ENCODE assay signal across 1 cellular context in genomic region chr9:101398930-101399640, GRCh38.
A peak's percentile ranks its signal among the peaks of the same experiment; 100 is the strongest.
TF ChIP-seq lines count a peak whose summit lies in the region.

No MANE protein-coding gene starts in this region.

TF ChIP-seq in K562, 482 proteins besides CTCF, POLR2A, EP300 and RAD21 (continued from another document):
- TF ChIP-seq ZBTB40 (IDR thresholded peaks at IDR 0.05) (no peak), ZBTB40 (CRISPR knock-in tag; IDR thresholded peaks at IDR 0.05) (no peak), PHF8 (IDR thresholded peaks at IDR 0.05; ENCODE audit: borderline replicate concordance, low read length) (peak; percentile 68; the same call in 1 of the 2 replicates), ZBTB7A (IDR thresholded peaks at IDR 0.05; ENCODE audit: borderline replicate concordance, control insufficient read depth, low read depth, low read length) (peak; percentile 35; the same call in 1 of the 2 replicates), FOXJ2 (tag; IDR thresholded peaks at IDR 0.05) (0 out of 2 replicates have a peak, but pooled peaks have one; percentile 21), ZNF12 (CRISPR knock-in tag; IDR thresholded peaks at IDR 0.05) (0 out of 2 replicates have a peak, but pooled peaks have one; percentile 46), ZNF23 (CRISPR knock-in tag; IDR thresholded peaks at IDR 0.05) (no peak), ZNF121 (CRISPR knock-in tag; conservative IDR thresholded peaks at IDR 0.05) (no peak), ARID1B (IDR thresholded peaks at IDR 0.05) (no peak), BRD9 (IDR thresholded peaks at IDR 0.05; ENCODE audit: low read depth, partially characterized antibody) (peak; percentile 18), GTF2A2 (tag; IDR thresholded peaks at IDR 0.05) (0 out of 2 replicates have a peak, but pooled peaks have one; percentile 27), ZNF146 (CRISPR knock-in tag; IDR thresholded peaks at IDR 0.05; ENCODE audit: unreplicated experiment) (no peak)
- TF ChIP-seq, protein P1, sequence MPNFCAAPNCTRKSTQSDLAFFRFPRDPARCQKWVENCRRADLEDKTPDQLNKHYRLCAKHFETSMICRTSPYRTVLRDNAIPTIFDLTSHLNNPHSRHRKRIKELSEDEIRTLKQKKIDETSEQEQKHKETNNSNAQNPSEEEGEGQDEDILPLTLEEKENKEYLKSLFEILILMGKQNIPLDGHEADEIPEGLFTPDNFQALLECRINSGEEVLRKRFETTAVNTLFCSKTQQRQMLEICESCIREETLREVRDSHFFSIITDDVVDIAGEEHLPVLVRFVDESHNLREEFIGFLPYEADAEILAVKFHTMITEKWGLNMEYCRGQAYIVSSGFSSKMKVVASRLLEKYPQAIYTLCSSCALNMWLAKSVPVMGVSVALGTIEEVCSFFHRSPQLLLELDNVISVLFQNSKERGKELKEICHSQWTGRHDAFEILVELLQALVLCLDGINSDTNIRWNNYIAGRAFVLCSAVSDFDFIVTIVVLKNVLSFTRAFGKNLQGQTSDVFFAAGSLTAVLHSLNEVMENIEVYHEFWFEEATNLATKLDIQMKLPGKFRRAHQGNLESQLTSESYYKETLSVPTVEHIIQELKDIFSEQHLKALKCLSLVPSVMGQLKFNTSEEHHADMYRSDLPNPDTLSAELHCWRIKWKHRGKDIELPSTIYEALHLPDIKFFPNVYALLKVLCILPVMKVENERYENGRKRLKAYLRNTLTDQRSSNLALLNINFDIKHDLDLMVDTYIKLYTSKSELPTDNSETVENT (CRISPR knock-in tag; IDR thresholded peaks at IDR 0.05) = no peak
